In the genomic region with DNA sequence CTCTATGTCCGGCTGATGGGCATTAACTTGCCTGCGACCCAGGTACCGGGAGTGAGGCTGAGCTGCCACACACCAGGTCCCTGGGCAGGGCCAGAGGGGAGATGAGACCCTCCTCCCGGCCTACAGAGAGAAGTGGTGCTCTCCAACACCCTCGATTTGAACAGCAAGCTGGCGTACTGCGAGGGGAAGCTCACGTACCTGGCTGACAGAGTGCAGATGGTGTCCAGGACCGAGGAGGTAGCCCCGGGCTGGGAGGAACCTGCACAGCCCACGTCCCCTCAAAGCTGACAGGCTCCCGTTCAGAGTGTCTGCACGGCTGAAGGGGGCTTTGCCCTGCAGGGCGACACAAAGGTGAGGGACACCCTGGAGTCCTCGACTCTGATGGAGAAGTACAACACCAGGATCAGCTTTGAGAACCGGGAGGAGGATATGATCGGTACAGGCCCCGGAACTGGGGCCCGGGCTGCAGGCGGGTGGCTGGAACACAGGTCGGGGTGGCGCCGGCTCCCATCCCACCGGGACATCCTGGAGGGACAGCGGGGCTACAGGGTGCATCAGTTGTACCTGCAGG, we compare ENCODE assay signal across 10 cellular contexts. TPM values are rescaled to one million over a fixed set of nuclear protein-coding genes. Genes with fewer than 3 reads are reported as not detected.
A peak's percentile ranks its signal among the peaks of the same experiment; 100 is the strongest.
DNase-seq lines count a peak whose midpoint lies in the region; ATAC-seq and TF ChIP-seq lines count a peak whose summit lies in the region.
"Had no signal": no experiment of that assay in that cellular context is flagged by ENCODE, and none has a peak within 500 bp of the region (broad histone marks: within the 10 kb centered on the region; RNA-seq: fewer than 3 reads in every experiment).

No MANE protein-coding gene starts in this region.

- TF ChIP-seq CTCF in brain microvascular endothelial cell (IDR thresholded peaks at IDR 0.05; ENCODE audit: low read depth, low read length, missing control alignments) = no peak
- TF ChIP-seq CTCF in upper lobe of right lung (IDR thresholded peaks at IDR 0.05) = no peak

- peaks cover 27% of the 10 kb centered on the region for H3K4me1 Mint-ChIP-seq in activated T-cell treated with anti-CD3 and anti-CD28 coated beads, Interleukin-2, amount 50 U/mL, for 4 hours (ENCODE audit: low read depth)
- H3K4me1 Mint-ChIP-seq in memory B cell = peaks cover 18% of the 10 kb centered on the region

- peak overlapping the region; percentile 94 for H3K27ac Mint-ChIP-seq in memory B cell

- H3K9me3 Mint-ChIP-seq in activated T-cell treated with anti-CD3 and anti-CD28 coated beads, Interleukin-2, amount 50 U/mL, for 4 hours = no peaks in the 10 kb centered on the region
- H3K9me3 Mint-ChIP-seq in memory B cell = no peaks in the 10 kb centered on the region

- H3K27me3 Mint-ChIP-seq in activated T-cell treated with anti-CD3 and anti-CD28 coated beads, Interleukin-2, amount 50 U/mL, for 4 hours (ENCODE audit: low read depth) = no peaks in the 10 kb centered on the region
- peaks cover 4% of the 10 kb centered on the region for H3K27me3 Mint-ChIP-seq in memory B cell

- in situ Hi-C loops in brain microvascular endothelial cell (cut with HindIII; ENCODE audit: low pct_ligation_motif_present, low sequenced_read_pairs) = loop anchor here (25.0 kb wide), 1 partner anchor 231 kb away; a partner anchor contains a TSS

- H3K36me3 ChIP-seq in brain microvascular endothelial cell (replicated peaks) (no peaks in the 10 kb centered on the region), upper lobe of right lung (peaks cover 6% of the 10 kb centered on the region)

- no peak for ATAC-seq in activated T-cell treated with anti-CD3 and anti-CD28 coated beads, Interleukin-2, amount 50 U/mL, for 4 hours
- no peak for ATAC-seq in memory B cell (ENCODE audit: low read depth)
- ATAC-seq in upper lobe of right lung = no peak
- no peak for ATAC-seq in GM21529 (IDR thresholded peaks at IDR 0.05; ENCODE audit: unreplicated experiment)
- ATAC-seq in GM21367 (IDR thresholded peaks at IDR 0.05; ENCODE audit: unreplicated experiment) = no peak

- peak overlapping the region; percentile 86 for H3K4me3 Mint-ChIP-seq in activated T-cell treated with anti-CD3 and anti-CD28 coated beads, Interleukin-2, amount 50 U/mL, for 4 hours
- peak overlapping the region; percentile 93 for H3K4me3 Mint-ChIP-seq in memory B cell

- peaks cover 12% of the 10 kb centered on the region for H3K36me3 Mint-ChIP-seq in activated T-cell treated with anti-CD3 and anti-CD28 coated beads, Interleukin-2, amount 50 U/mL, for 4 hours (ENCODE audit: insufficient read depth)
- H3K36me3 Mint-ChIP-seq in memory B cell = peaks cover 12% of the 10 kb centered on the region

- H3K27me3 ChIP-seq in brain microvascular endothelial cell (replicated peaks) (no peaks in the 10 kb centered on the region), upper lobe of right lung (no peaks in the 10 kb centered on the region)

- intact Hi-C loops in upper lobe of right lung (cut with DNase I) = no loop called here

- H3K4me1 ChIP-seq in upper lobe of right lung = peaks cover 30% of the 10 kb centered on the region

- no peak for DNase-seq in activated T-cell treated with anti-CD3 and anti-CD28 coated beads, Interleukin-2, amount 50 U/mL, for 4 hours
- no peak for DNase-seq in activated T-cell treated with anti-CD3 and anti-CD28 coated beads, Interleukin-2, amount 50 U/mL, for 48 hours
- DNase-seq in brain microvascular endothelial cell (no peak), memory B cell (ENCODE audit: low spot score in 2 of 2) (no peak), upper lobe of right lung (peak; percentile 57), nucleus accumbens (lab: John Stamatoyannopoulos, UW) (no peak)

- no peaks in the 10 kb centered on the region for H3K9me3 ChIP-seq in upper lobe of right lung

- H3K4me3 ChIP-seq in brain microvascular endothelial cell (ENCODE audit: low read depth, low read length) (peak overlapping the region; percentile 81), upper lobe of right lung (peak overlapping the region; percentile 82)

- H3K27ac ChIP-seq in brain microvascular endothelial cell = no peak overlapping the region
- H3K27ac ChIP-seq in upper lobe of right lung = peak overlapping the region; percentile 91

RNA-seq across cellular contexts. Expression of a gene that starts 1.0 kb away (rescaled TPM):
- total RNA-seq in activated T-cell treated with anti-CD3 and anti-CD28 coated beads, Interleukin-2, amount 50 U/mL, for 4 hours = 100 to 1,000 TPM in 2 of 3 donors, 10 to 100 TPM in 1; 90.6 to 103 (median 100) TPM
- total RNA-seq in upper lobe of right lung = 68.2 TPM

RNA-seq across cellular contexts. Expression of a gene that starts 10.6 kb away (rescaled TPM):
- total RNA-seq in activated T-cell treated with anti-CD3 and anti-CD28 coated beads, Interleukin-2, amount 50 U/mL, for 4 hours = under 1 TPM in 1 of 3 donors, not detected in 2; 0.49 TPM
- total RNA-seq in upper lobe of right lung = 4.0 TPM
- total RNA-seq: RPMI7951 had no signal

RNA-seq across cellular contexts. Expression of a gene that starts 15.6 kb away (rescaled TPM):
- 10 to 100 TPM; 49.5 to 53.0 (median 51.9) TPM for total RNA-seq in activated T-cell treated with anti-CD3 and anti-CD28 coated beads, Interleukin-2, amount 50 U/mL, for 4 hours
- total RNA-seq in upper lobe of right lung = 64.4 TPM

RNA-seq across cellular contexts. Expression of a gene that starts 35.6 kb away (rescaled TPM):
- total RNA-seq in activated T-cell treated with anti-CD3 and anti-CD28 coated beads, Interleukin-2, amount 50 U/mL, for 4 hours = 1 to 10 TPM; 1.5 to 2.2 (median 1.7) TPM
- total RNA-seq in upper lobe of right lung = 2.7 TPM

RNA-seq across cellular contexts. Expression of a gene that starts 42.4 kb away (rescaled TPM):
- not detected for total RNA-seq in activated T-cell treated with anti-CD3 and anti-CD28 coated beads, Interleukin-2, amount 50 U/mL, for 4 hours
- total RNA-seq in upper lobe of right lung = not detected
- total RNA-seq: myocyte, RPMI7951 had no signal
